Comparison of ENCODE assay signal across 8 cellular contexts in genomic region chr6:7108964-7109836, GRCh38. TPM values are rescaled to one million over a fixed set of nuclear protein-coding genes. Genes with fewer than 3 reads are reported as not detected.
A peak's percentile ranks its signal among the peaks of the same experiment; 100 is the strongest.
DNase-seq lines count a peak whose midpoint lies in the region; ATAC-seq, FAIRE-seq and TF ChIP-seq lines count a peak whose summit lies in the region.

No MANE protein-coding gene starts in this region.

- no peaks in the 10 kb centered on the region for H3K27me3 Mint-ChIP-seq in IgD-negative memory B cell
- no peaks in the 10 kb centered on the region for H3K27me3 Mint-ChIP-seq in T-helper 17 cell
- no peaks in the 10 kb centered on the region for H3K27me3 Mint-ChIP-seq in MCF 10A (ENCODE audit: insufficient read depth, unreplicated experiment)

- intact Hi-C loops in MCF 10A (cut with micrococcal nuclease) = loop anchor here (2.0 to 5.0 kb wide), 6 partner anchors 50 to 432 kb away; no protein-coding TSS in a partner anchor

- peak overlapping the region; percentile 85 to 98 (median 94) for H3K27ac Mint-ChIP-seq in IgD-negative memory B cell
- H3K27ac Mint-ChIP-seq in T-helper 17 cell = peak overlapping the region; percentile 85
- H3K27ac Mint-ChIP-seq in MCF 10A (ENCODE audit: low read depth, unreplicated experiment) = peak overlapping the region; percentile 86

- H3K4me3 ChIP-seq in iPS-18c (ENCODE audit: insufficient read depth, low read depth, low read length) (peak overlapping the region; percentile 95), small intestine (ENCODE audit: low read depth in 1 of 2, low read length in 2 of 2) (peak overlapping the region; percentile 93 to 94)

- FAIRE-seq in small intestine (lab: Jason Lieb, UNC) = no peak

- CTCF ChIA-PET in MCF 10A (lab: Yijun Ruan, JAX) = interaction anchor here (0.7 to 1.6 kb wide), 4 partner anchors 37 to 445 kb away, joined by 3 to 6 read pairs (median 3); no protein-coding TSS in a partner anchor

- no peaks in the 10 kb centered on the region for H3K9me3 ChIP-seq in T-helper 17 cell (ENCODE audit: control insufficient read depth, low read length, poor library complexity, severe bottlenecking)
- H3K9me3 ChIP-seq in iPS-18c (ENCODE audit: control insufficient read depth, insufficient read depth, low read length) = peaks cover 2% of the 10 kb centered on the region
- H3K9me3 ChIP-seq in small intestine (ENCODE audit: control insufficient read depth, low read depth) = no peaks in the 10 kb centered on the region

- no peaks in the 10 kb centered on the region for H3K27me3 ChIP-seq in small intestine (ENCODE audit: control insufficient read depth in 2 of 2, insufficient read depth in 2 of 2, low read length in 2 of 2)

- DNase-seq in EL (peak; percentile 80), T-helper 17 cell (peak in 2 of 3 donors; percentile 22 to 29), MCF 10A (ENCODE audit: unreplicated experiment) (peak; percentile 81), small intestine (peak; percentile 79)

- peak overlapping the region; percentile 90 to 99 (median 96) for H3K4me3 Mint-ChIP-seq in IgD-negative memory B cell
- peak overlapping the region; percentile 89 for H3K4me3 Mint-ChIP-seq in T-helper 17 cell
- H3K4me3 Mint-ChIP-seq in MCF 10A (ENCODE audit: unreplicated experiment) = peak overlapping the region; percentile 92

- WGBS in small intestine, 3 donors = 1% methylated on average over 58 to 86 of the region's 86 CpGs

- peak overlapping the region; percentile 93 to 94 for H3K27ac ChIP-seq in small intestine (ENCODE audit: low read depth in 1 of 2, low read length in 1 of 2)

- no peak for TF ChIP-seq CTCF in MCF 10A (IDR thresholded peaks at IDR 0.05; ENCODE audit: unreplicated experiment)

- peaks cover 3 to 9% of the 10 kb centered on the region in 2 donors for H3K4me1 ChIP-seq in small intestine (ENCODE audit: control insufficient read depth in 2 of 2, insufficient read depth in 1 of 2, low read depth in 1 of 2, low read length in 1 of 2)

- H3K36me3 ChIP-seq in small intestine (ENCODE audit: control insufficient read depth in 2 of 2, insufficient read depth in 2 of 2, low read length in 2 of 2) = no peaks in the 10 kb centered on the region

- no peaks in the 10 kb centered on the region for H3K9me3 Mint-ChIP-seq in IgD-negative memory B cell
- H3K9me3 Mint-ChIP-seq in MCF 10A (ENCODE audit: unreplicated experiment) = no peaks in the 10 kb centered on the region

- H3K36me3 Mint-ChIP-seq in IgD-negative memory B cell (no peaks in the 10 kb centered on the region), T-helper 17 cell (ENCODE audit: low read depth) (no peaks in the 10 kb centered on the region), MCF 10A (ENCODE audit: insufficient read depth, unreplicated experiment) (no peaks in the 10 kb centered on the region)

- BruUV-seq in MCF 10A (replicated peaks; lab: Mats Ljungman, UMichigan) = no TSS peak

- H3K4me1 Mint-ChIP-seq in IgD-negative memory B cell (peaks cover 39 to 49% (median 40%) of the 10 kb centered on the region in 3 donors), T-helper 17 cell (peaks cover 38% of the 10 kb centered on the region), MCF 10A (ENCODE audit: insufficient read depth, unreplicated experiment) (peaks cover 13% of the 10 kb centered on the region)

- ATAC-seq in T-helper 17 cell = peak; percentile 9
- ATAC-seq in GM18870 (IDR thresholded peaks at IDR 0.05; ENCODE audit: unreplicated experiment) = no peak
- ATAC-seq in HG03571 (IDR thresholded peaks at IDR 0.05; ENCODE audit: unreplicated experiment) = no peak

- POLR2A ChIA-PET in MCF 10A (lab: Yijun Ruan, JAX) = interaction anchor here (0.6 to 9.2 kb wide), 23 partner anchors 15 to 428 kb away, joined by 3 to 105 read pairs (median 4); no protein-coding TSS in a partner anchor

RNA-seq across cellular contexts. Expression of gene RREB1, which starts 1.4 kb away (rescaled TPM):
- polyA plus RNA-seq in IgD-negative memory B cell = 6.1 TPM
- total RNA-seq in T-helper 17 cell = 10 to 100 TPM; 34.7 to 48.1 TPM
- total RNA-seq in MCF 10A (2022) = 51.8 and 53.5 TPM in 2 replicates
- polyA plus RNA-seq in small intestine = 10 to 100 TPM in 2 of 3 donors, 1 to 10 TPM in 1; 6.5 to 12.7 (median 10.3) TPM

Comparison
In these comparisons a context has a peak if more than half of its experiments do, and no peak if none do; other contexts are left out.
1. DNase-seq: peak in every context shown above with its lines; median percentile 81 in MCF 10A; 80 in EL; 79 in small intestine; 26 in T-helper 17 cell.